7 cellular contexts compared by ENCODE assay signal in the genomic region with DNA sequence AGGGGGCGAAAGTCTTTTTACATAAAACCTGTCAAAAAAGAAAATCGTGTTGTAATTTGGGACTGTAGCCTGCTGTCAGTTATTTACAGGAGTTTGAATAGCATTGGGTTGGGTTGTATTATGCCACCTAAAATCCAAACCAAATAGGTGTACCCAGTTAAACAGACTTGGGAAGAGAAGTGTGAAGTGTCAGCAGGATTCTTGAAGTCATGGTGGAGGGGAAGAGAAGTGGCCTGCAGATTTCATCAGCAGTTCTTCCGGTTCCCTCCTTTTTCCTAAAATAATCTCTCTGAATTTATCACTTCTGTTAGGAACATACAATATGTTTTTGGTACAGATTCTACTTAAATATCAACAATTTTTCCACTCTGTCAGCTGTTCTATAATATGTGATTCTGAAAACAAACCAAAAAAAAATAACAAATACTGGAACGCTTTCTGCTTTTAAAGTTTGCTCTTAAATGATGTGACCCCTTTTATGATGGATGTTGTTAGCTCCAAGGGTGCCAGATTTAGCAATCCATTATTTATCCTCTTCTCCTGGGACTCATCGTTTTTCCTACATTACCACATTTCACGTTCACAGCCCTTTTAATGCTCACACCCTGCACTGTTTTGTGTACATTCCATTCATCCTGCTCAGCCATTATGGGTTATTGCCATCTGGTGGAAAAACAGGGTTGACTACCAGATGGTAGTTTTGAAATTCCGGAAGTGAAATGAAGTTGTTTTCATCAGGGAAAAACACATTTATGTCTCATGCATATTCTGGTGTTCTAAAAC. TPM values are rescaled to one million over a fixed set of nuclear protein-coding genes. Genes with fewer than 3 reads are reported as not detected.
DNase-seq lines count a peak whose midpoint lies in the region; ATAC-seq, FAIRE-seq and TF ChIP-seq lines count a peak whose summit lies in the region.

No MANE protein-coding gene starts in this region.

- H3K4me3 Mint-ChIP-seq in HFFc6: peak overlapping the region; percentile 67
- peak overlapping the region; percentile 16 for H3K4me3 Mint-ChIP-seq in osteocyte (ENCODE audit: unreplicated experiment)

- intact Hi-C loops in esophagus squamous epithelium (cut with DNase I): no loop called here

- peak overlapping the region; percentile 15 to 69 (median 49) for H3K27ac ChIP-seq in esophagus squamous epithelium
- no peak overlapping the region for H3K27ac ChIP-seq in caudate nucleus (ENCODE audit: low read depth, low read length)

- H3K9me3 ChIP-seq in esophagus squamous epithelium: no peaks in the 10 kb centered on the region

- H3K27ac Mint-ChIP-seq in HFFc6 (peak overlapping the region; percentile 47), osteocyte (ENCODE audit: unreplicated experiment) (peak overlapping the region; percentile 78)

- TF ChIP-seq CTCF in HFFc6 (IDR thresholded peaks at IDR 0.05) (peak; percentile 78), esophagus squamous epithelium (IDR thresholded peaks at IDR 0.05) (peak in 4 of 6 experiments; percentile 38 to 58 (median 47)), osteocyte (IDR thresholded peaks at IDR 0.05) (peak; percentile 72)

- FAIRE-seq in RCC 7860 (lab: Jason Lieb, UNC): peak; percentile 70

- ATAC-seq in GM21526 (IDR thresholded peaks at IDR 0.05; ENCODE audit: low FRiP score, unreplicated experiment): no peak

- peaks cover 46% of the 10 kb centered on the region for H3K4me1 Mint-ChIP-seq in HFFc6 (ENCODE audit: low read depth)
- peaks cover 34% of the 10 kb centered on the region for H3K4me1 Mint-ChIP-seq in osteocyte (ENCODE audit: unreplicated experiment)

- DNase-seq in HFFc6 (peak; percentile 85), RCC 7860 (ENCODE audit: low spot score) (peak; percentile 58), esophagus squamous epithelium (lab: John Stamatoyannopoulos, UW) (no peak), osteocyte (ENCODE audit: extremely low spot score, unreplicated experiment) (no peak), caudate nucleus (lab: John Stamatoyannopoulos, UW) (no peak)
- no peak for DNase-seq in stimulated activated CD4-positive, alpha-beta T cell treated with anti-CD3 and anti-CD28 coated beads, Interleukin-2, amount 100 ng/mL, for 48 hours

- H3K36me3 Mint-ChIP-seq in HFFc6 (ENCODE audit: low read depth): no peaks in the 10 kb centered on the region
- H3K36me3 Mint-ChIP-seq in osteocyte (ENCODE audit: unreplicated experiment): no peaks in the 10 kb centered on the region

- H3K9me3 Mint-ChIP-seq in HFFc6 (no peaks in the 10 kb centered on the region), osteocyte (ENCODE audit: unreplicated experiment) (no peaks in the 10 kb centered on the region)

- H3K4me1 ChIP-seq in esophagus squamous epithelium: peaks cover 6 to 41% (median 11%) of the 10 kb centered on the region in 3 donors

- peak overlapping the region in 1 of 4 donors; percentile 44 for H3K4me3 ChIP-seq in esophagus squamous epithelium

- no peaks in the 10 kb centered on the region for H3K27me3 ChIP-seq in esophagus squamous epithelium

- H3K36me3 ChIP-seq in esophagus squamous epithelium: no peaks in the 10 kb centered on the region

- H3K27me3 Mint-ChIP-seq in HFFc6 (ENCODE audit: insufficient read depth) (no peaks in the 10 kb centered on the region), osteocyte (ENCODE audit: unreplicated experiment) (no peaks in the 10 kb centered on the region)

- WGBS in esophagus squamous epithelium, 2 donors: 43 to 46% methylated on average over 7 of the region's 7 CpGs

- TF ChIP-seq POLR2A in esophagus squamous epithelium (IDR thresholded peaks at IDR 0.05): no peak

RNA-seq across cellular contexts. Expression of a gene that starts 18.7 kb away (rescaled TPM):
- 10 to 100 TPM; 16.0 to 18.9 (median 17.9) TPM for total RNA-seq in HFFc6 (2021; fragmentation: NEBNext Ultra II Directional; extraction: Animal tissue kit (Norgen Biotek cat#: 25700))
- total RNA-seq in esophagus squamous epithelium: 10 to 100 TPM in 3 of 4 donors, 1 to 10 TPM in 1; 8.5 to 31.3 (median 16.9) TPM
- total RNA-seq in osteocyte: 18.8 and 20.8 TPM in 2 replicates

Comparison
In these comparisons a context has a peak if more than half of its experiments do, and no peak if none do; other contexts are left out.
1. DNase-seq: peak in HFFc6 (single experiment) and RCC 7860 (single experiment); none in esophagus squamous epithelium (single experiment), osteocyte (single experiment), caudate nucleus (0 of 61) and stimulated activated CD4-positive, alpha-beta T cell treated with anti-CD3 and anti-CD28 coated beads, Interleukin-2, amount 100 ng/mL, for 48 hours (0 of 2).
2. Peak in every context shown above with its lines, with median percentiles within 50 percentile points of each other: CTCF ChIP-seq.